Comparison of ENCODE assay signal across 19 cellular contexts in the genomic region with DNA sequence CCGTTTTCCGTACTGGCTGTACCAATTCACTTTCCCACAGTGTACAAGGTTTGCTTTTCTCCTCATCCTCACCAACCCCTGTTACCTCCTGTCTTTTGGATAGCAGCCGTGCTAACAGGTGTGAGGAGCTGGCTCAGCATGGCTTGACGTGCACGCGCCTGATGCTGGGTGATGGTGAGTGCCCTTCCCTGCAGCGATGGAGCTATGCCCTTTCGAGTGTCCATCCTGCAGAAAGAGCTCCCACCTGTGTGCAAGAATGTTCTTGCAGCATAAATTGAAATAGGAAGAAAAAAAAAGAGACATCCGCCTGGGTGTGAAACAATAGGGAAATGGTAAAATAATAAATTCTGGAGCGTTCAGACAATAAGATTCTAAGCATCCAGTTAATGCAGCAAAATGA.
"Had no signal": no experiment of that assay in that cellular context is flagged by ENCODE, and none has a peak within 500 bp of the region (broad histone marks: within the 10 kb centered on the region; RNA-seq: fewer than 3 reads in every experiment).

No MANE protein-coding gene starts in this region.

- H3K9me3 ChIP-seq: adrenal gland, esophagus squamous epithelium, ovary, testis, upper lobe of left lung had no signal

- DNase-seq: activated CD4-positive, alpha-beta memory T cell treated with anti-CD3 and anti-CD28 coated beads for 36 hours; activated CD4-positive, alpha-beta T cell treated with anti-CD3 and anti-CD28 coated beads for 36 hours; activated gamma-delta T cell treated with Interleukin-2 at 50 U/mL for 16 hours; activated T-cell treated with anti-CD3 and anti-CD28 coated beads for 4 hours; adrenal gland; dermis blood vessel endothelial cell; effector memory CD4-positive, alpha-beta T cell; esophagus squamous epithelium; mesenchymal stem cell; naive thymus-derived CD8-positive, alpha-beta T cell; ovary; stimulated activated CD4-positive, alpha-beta T cell treated with anti-CD3 and anti-CD28 coated beads, Interleukin-4, amount 100 ng/mL, for 24 hours; testis; upper lobe of left lung had no signal

- H3K4me1 Mint-ChIP-seq: activated CD4-positive, alpha-beta T cell treated with anti-CD3 and anti-CD28 coated beads for 36 hours; naive thymus-derived CD8-positive, alpha-beta T cell; stimulated activated effector memory CD8-positive, alpha-beta T cell treated with anti-CD3 and anti-CD28 coated beads, Interleukin-12 subunit alpha, Interleukin-12 subunit beta, amount 100 ng/mL, for 72 hours; WTC11 had no signal

- H3K4me3 Mint-ChIP-seq: activated CD4-positive, alpha-beta memory T cell treated with anti-CD3 and anti-CD28 coated beads for 36 hours; activated CD4-positive, alpha-beta T cell treated with anti-CD3 and anti-CD28 coated beads for 36 hours; activated T-helper 1 cell treated with anti-CD3 and anti-CD28 coated beads, Interleukin-12 subunit alpha, Interleukin-12 subunit beta, Interleukin-2, Interleukin-4 antibody, amounts not matched to agents 30 ng/mL and 10 ng/mL and 1 ng/mL, durations not matched to agents 14 hours and 24 hours and 36 hours; naive thymus-derived CD8-positive, alpha-beta T cell; stimulated activated effector memory CD8-positive, alpha-beta T cell treated with anti-CD3 and anti-CD28 coated beads, Interleukin-12 subunit alpha, Interleukin-12 subunit beta, amount 100 ng/mL, for 72 hours; WTC11 had no signal

- H3K27ac Mint-ChIP-seq: activated CD4-positive, alpha-beta memory T cell treated with anti-CD3 and anti-CD28 coated beads for 36 hours; activated CD4-positive, alpha-beta T cell treated with anti-CD3 and anti-CD28 coated beads for 36 hours; activated naive CD4-positive, alpha-beta T cell treated with anti-CD3 and anti-CD28 coated beads, Interleukin-2, amount 50 U/mL, for 72 hours; activated T-helper 1 cell treated with anti-CD3 and anti-CD28 coated beads, Interleukin-12 subunit alpha, Interleukin-12 subunit beta, Interleukin-2, Interleukin-4 antibody, amounts not matched to agents 30 ng/mL and 10 ng/mL and 1 ng/mL, durations not matched to agents 14 hours and 24 hours and 36 hours; naive thymus-derived CD8-positive, alpha-beta T cell; stimulated activated effector memory CD8-positive, alpha-beta T cell treated with anti-CD3 and anti-CD28 coated beads, Interleukin-12 subunit alpha, Interleukin-12 subunit beta, amount 100 ng/mL, for 72 hours; WTC11 had no signal

- H3K36me3 Mint-ChIP-seq: activated CD4-positive, alpha-beta memory T cell treated with anti-CD3 and anti-CD28 coated beads for 36 hours; activated naive CD4-positive, alpha-beta T cell treated with anti-CD3 and anti-CD28 coated beads, Interleukin-2, amount 50 U/mL, for 72 hours; naive thymus-derived CD8-positive, alpha-beta T cell; stimulated activated effector memory CD8-positive, alpha-beta T cell treated with anti-CD3 and anti-CD28 coated beads, Interleukin-12 subunit alpha, Interleukin-12 subunit beta, amount 100 ng/mL, for 72 hours; WTC11 had no signal

- ATAC-seq: activated CD4-positive, alpha-beta T cell treated with anti-CD3 and anti-CD28 coated beads for 36 hours; activated naive CD4-positive, alpha-beta T cell treated with anti-CD3 and anti-CD28 coated beads, Interleukin-2, amount 50 U/mL, for 72 hours; naive thymus-derived CD8-positive, alpha-beta T cell; sciatic nerve; stimulated activated effector memory CD8-positive, alpha-beta T cell treated with anti-CD3 and anti-CD28 coated beads, Interleukin-12 subunit alpha, Interleukin-12 subunit beta, amount 100 ng/mL, for 72 hours; WTC11 had no signal
